In genomic region chr7:64665980-64666674, GRCh38 we compare ENCODE assay signal across 8 cellular contexts. TPM values are rescaled to one million over a fixed set of nuclear protein-coding genes. Genes with fewer than 3 reads are reported as not detected.
A peak's percentile ranks its signal among the peaks of the same experiment; 100 is the strongest.
DNase-seq lines count a peak whose midpoint lies in the region; ATAC-seq, FAIRE-seq and TF ChIP-seq lines count a peak whose summit lies in the region.

Gene ZNF107 (plus strand): TSS chr7:64666133. CDS start chr7:64666283, 150 bp downstream.

- peak; percentile 17 to 94 (median 86) for DNase-seq in C1 segment of cervical spinal cord (lab: John Stamatoyannopoulos, UW)
- peak; percentile 87 for DNase-seq in NCI-H748 treated with DMSO at 0.1 percent for 48 hours (lab: John Stamatoyannopoulos, UW)
- peak; percentile 64 to 81 for DNase-seq in activated CD4-positive, alpha-beta T cell treated with anti-CD3 and anti-CD28 coated beads, Interleukin-2, amount 50 U/mL, for 24 hours (ENCODE audit: low read depth in 1 of 2, low spot score in 1 of 2)
- DNase-seq in dermis blood vessel endothelial cell = peak; percentile 94
- peak; percentile 92 for DNase-seq in HepG2 (ENCODE audit: low spot score)
- peak; percentile 76 for DNase-seq in stimulated activated CD4-positive, alpha-beta T cell treated with anti-CD3 and anti-CD28 coated beads, Interleukin-4, amount 100 ng/mL, for 1 hour

- in situ Hi-C loops in HepG2 (cut with HindIII; ENCODE audit: extremely low pct_ligation_motif_present, low pct_unique_long_range_greater_than_20kb) = no loop called here

- WGBS in HepG2 (ENCODE audit: low lambda C conversion rate) = 0% methylated on average over 17 of the region's 37 CpGs

- no peaks in the 10 kb centered on the region for H3K36me3 ChIP-seq in HepG2 (replicated peaks in 1 of 2; ENCODE audit: control insufficient read depth in 1 of 2, insufficient read depth in 2 of 2, low read length in 2 of 2)

- peak; percentile 79 for FAIRE-seq in HepG2 (lab: Jason Lieb, UNC)

- peak within 1 kb of the TSS; percentile 82 to 94 (median 90) for H3K4me3 ChIP-seq in HepG2 (replicated peaks in 1 of 3; ENCODE audit: insufficient read depth in 1 of 3, low read depth in 2 of 3, low read length in 3 of 3)

- TF ChIP-seq RAD21 in HepG2 (CRISPR knock-in tag; IDR thresholded peaks at IDR 0.05) = no peak

- peaks cover 12% of the 10 kb centered on the region for H3K79me2 ChIP-seq in HepG2 (ENCODE audit: insufficient read depth, low read length)

- TF ChIP-seq POLR2A in HepG2 (IDR thresholded peaks at IDR 0.05; ENCODE audit: insufficient read depth in 1 of 2, low read depth in 2 of 2, low read length in 2 of 2) = peak; percentile 64 to 77

- no peaks in the 10 kb centered on the region for H3K9me3 ChIP-seq in HepG2 (ENCODE audit: low read length)

- CTCF ChIA-PET in HepG2 (lab: Yijun Ruan, JAX; ENCODE audit: low intra/inter-chr PET ratio, low total read pairs) = no interaction called here

- H2AFZ ChIP-seq in HepG2 (ENCODE audit: low read length) = peak within 1 kb of the TSS; percentile 54

- H3K4me2 ChIP-seq in HepG2 (ENCODE audit: low read depth, low read length) = peak within 1 kb of the TSS; percentile 68

- H3K9ac ChIP-seq in HepG2 (ENCODE audit: insufficient read depth, low read depth, low read length) = peak within 1 kb of the TSS; percentile 73

- H3K27me3 ChIP-seq in HepG2 (ENCODE audit: control insufficient read depth in 1 of 2, insufficient read depth in 2 of 2, low read length in 2 of 2) = no peaks in the 10 kb centered on the region

- peak; percentile 98 for ATAC-seq in GM19372 (IDR thresholded peaks at IDR 0.05; ENCODE audit: low read depth, unreplicated experiment)
- ATAC-seq in HG03558 (IDR thresholded peaks at IDR 0.05; ENCODE audit: extremely low read depth, unreplicated experiment) = peak; percentile 98
- peak; percentile 100 for ATAC-seq in HepG2

- POLR2A ChIA-PET in HepG2 (lab: Yijun Ruan, JAX) = interaction anchor here (1.4 to 1.5 kb wide), 2 partner anchors 103 to 128 kb away, joined by 6 to 7 read pairs; partner anchors contain the start of genes ZNF138 and ZNF680

- no peaks in the 10 kb centered on the region for H4K20me1 ChIP-seq in HepG2 (ENCODE audit: insufficient read depth, low read length)

- TF ChIP-seq CTCF in HepG2 (CRISPR knock-in tag; IDR thresholded peaks at IDR 0.05) = no peak

- TF ChIP-seq EP300 in HepG2 (IDR thresholded peaks at IDR 0.05; ENCODE audit: low read depth in 2 of 2, low read length in 2 of 2) (no peak), HepG2 (CRISPR knock-in tag; IDR thresholded peaks at IDR 0.05; ENCODE audit: borderline replicate concordance) (no peak)

- H3K27ac ChIP-seq in HepG2 (ENCODE audit: extremely low read length, insufficient read depth, low read length) = peak within 1 kb of the TSS; percentile 73

- H3K4me1 ChIP-seq in HepG2 (ENCODE audit: insufficient read depth, low read length) = peaks cover 19% of the 10 kb centered on the region

- no TSS peak for BruUV-seq in HepG2 (replicated peaks; lab: Mats Ljungman, UMichigan)

- intact Hi-C loops in HepG2 (cut with micrococcal nuclease; ENCODE audit: unreplicated experiment) = loop anchor here (5.0 to 10.0 kb wide), 2 partner anchors 104 to 129 kb away; partner anchors contain the start of genes ZNF138 and ZNF680

TF ChIP-seq in HepG2, 621 proteins besides CTCF, POLR2A, EP300 and RAD21 (continues in another document):
- peak; percentile 70 for TF ChIP-seq POGZ (CRISPR knock-in tag; IDR thresholded peaks at IDR 0.05)
- TF ChIP-seq ZNF772 (CRISPR knock-in tag; IDR thresholded peaks at IDR 0.05) = peak; percentile 81
- TF ChIP-seq ZBTB25 (CRISPR knock-in tag; IDR thresholded peaks at IDR 0.05) = no peak
- TF ChIP-seq NR3C1 (CRISPR knock-in tag; IDR thresholded peaks at IDR 0.05) = no peak
- peak; percentile 73; the same call in 1 of the 2 replicates for TF ChIP-seq KDM5A (IDR thresholded peaks at IDR 0.05; ENCODE audit: borderline replicate concordance, low read length)
- no peak for TF ChIP-seq ZIK1 (CRISPR knock-in tag; IDR thresholded peaks at IDR 0.05; ENCODE audit: borderline replicate concordance, low read depth)
- peak; percentile 73 for TF ChIP-seq GATAD1 (CRISPR knock-in tag; IDR thresholded peaks at IDR 0.05)
- peak; percentile 26; the same call in 1 of the 2 replicates for TF ChIP-seq ZSCAN21 (CRISPR knock-in tag; IDR thresholded peaks at IDR 0.05; ENCODE audit: borderline replicate concordance)
- 0 out of 2 replicates have a peak, but pooled peaks have one; percentile 49 for TF ChIP-seq ETV5 (CRISPR knock-in tag; IDR thresholded peaks at IDR 0.05; ENCODE audit: borderline replicate concordance)
- peak; percentile 88 for TF ChIP-seq ZNF770 (CRISPR knock-in tag; IDR thresholded peaks at IDR 0.05)
- TF ChIP-seq SP1 (IDR thresholded peaks at IDR 0.05) = no peak
- no peak for TF ChIP-seq SP1 (CRISPR knock-in tag; IDR thresholded peaks at IDR 0.05)
- TF ChIP-seq ZNF547 (CRISPR knock-in tag; IDR thresholded peaks at IDR 0.05) = 0 out of 2 replicates have a peak, but pooled peaks have one; percentile 43
- TF ChIP-seq HBP1 (CRISPR knock-in tag; IDR thresholded peaks at IDR 0.05; ENCODE audit: low read depth) = peak; percentile 84
- TF ChIP-seq HOXA3 (CRISPR knock-in tag; IDR thresholded peaks at IDR 0.05) = peak; percentile 75; the same call in 1 of the 2 replicates
- 0 out of 2 replicates have a peak, but pooled peaks have one; percentile 67 for TF ChIP-seq ZNF34 (CRISPR knock-in tag; IDR thresholded peaks at IDR 0.05; ENCODE audit: borderline replicate concordance)
- TF ChIP-seq SIN3B (IDR thresholded peaks at IDR 0.05; ENCODE audit: low read length) = peak; percentile 81; the same call in 1 of the 2 replicates

RNA-seq across cellular contexts. Expression of gene ZNF107, which starts in this region (rescaled TPM):
- total RNA-seq in dermis blood vessel endothelial cell = 4.0 and 4.6 TPM in 2 replicates
- total RNA-seq in HepG2 (2016; rRNA removed; fragmentation: Illumina TruSeq; extraction: Trizol) = 5.4 and 9.4 TPM in 2 replicates
- total RNA-seq in HepG2 (2016; cell fraction: cytosol; rRNA removed; fragmentation: Illumina TruSeq; extraction: Trizol; ENCODE audit: low read depth) = 0.44 and 0.61 TPM in 2 replicates
- 5.3 and 9.7 TPM in 2 replicates for total RNA-seq in HepG2 (2016; cell fraction: insoluble cytoplasmic fraction; rRNA removed; fragmentation: Illumina TruSeq; extraction: Trizol)
- total RNA-seq in HepG2 (2016; cell fraction: membrane; rRNA removed; fragmentation: Illumina TruSeq; extraction: Trizol) = 1.9 and 2.0 TPM in 2 replicates
- 11.3 and 12.4 TPM in 2 replicates for total RNA-seq in HepG2 (2016; cell fraction: nucleus; rRNA removed; fragmentation: Illumina TruSeq; extraction: Trizol)
- polyA plus RNA-seq in HepG2 (2011; rRNA removed) = 1.6 and 2.5 TPM in 2 replicates
- 0.96 and 1.1 TPM in 2 replicates for polyA plus RNA-seq in HepG2 (2011; cell fraction: cytosol; rRNA removed)
- polyA plus RNA-seq in HepG2 (2011; cell fraction: nucleus; rRNA removed) = 3.7 and 4.7 TPM in 2 replicates
- polyA plus RNA-seq in HepG2 (2012) = 1.6 and 1.9 TPM in 2 replicates
- 0.19 and 0.23 TPM in 2 replicates for polyA plus RNA-seq in HepG2 (2016; cell fraction: cytosol; fragmentation: Illumina TruSeq; extraction: Trizol; ENCODE audit: low read depth)
- polyA plus RNA-seq in HepG2 (2016; cell fraction: insoluble cytoplasmic fraction; fragmentation: Illumina TruSeq; extraction: Trizol; ENCODE audit: low read depth) = 7.7 and 8.6 TPM in 2 replicates
- polyA plus RNA-seq in HepG2 (2016; cell fraction: membrane; fragmentation: Illumina TruSeq; extraction: Trizol; ENCODE audit: low read depth) = 0.73 and 0.80 TPM in 2 replicates
- polyA plus RNA-seq in HepG2 (2016; cell fraction: nucleus; fragmentation: Illumina TruSeq; extraction: Trizol; ENCODE audit: insufficient read depth, low read depth) = 23.0 and 26.1 TPM in 2 replicates
- polyA minus RNA-seq in HepG2 (2011; rRNA and poly(A)+ RNA removed; ENCODE audit: low replicate concordance) = 1.4 TPM in 2 replicates
- 2.6 and 2.9 TPM in 2 replicates for polyA minus RNA-seq in HepG2 (2011; cell fraction: cytosol; rRNA and poly(A)+ RNA removed)
- polyA minus RNA-seq in HepG2 (2011; cell fraction: nucleus; rRNA and poly(A)+ RNA removed) = 9.6 and 11.2 TPM in 2 replicates

Comparison
In these comparisons a context has a peak if more than half of its experiments do, and no peak if none do; other contexts are left out.
1. Peak in every context shown above with its lines: DNase-seq, ATAC-seq, H3K4me3 ChIP-seq and H3K27ac ChIP-seq.